Comparison of ENCODE assay signal across 24 cellular contexts in genomic region chr5:16486679-16487078, GRCh38. TPM values are rescaled to one million over a fixed set of nuclear protein-coding genes. Genes with fewer than 3 reads are reported as not detected.
DNase-seq lines count a peak whose midpoint lies in the region; ATAC-seq and TF ChIP-seq lines count a peak whose summit lies in the region.
"Had no signal": no experiment of that assay in that cellular context is flagged by ENCODE, and none has a peak within 500 bp of the region (broad histone marks: within the 10 kb centered on the region; RNA-seq: fewer than 3 reads in every experiment).

No MANE protein-coding gene starts in this region.

- H3K4me3 ChIP-seq in colonic mucosa, result no peak overlapping the region
- no peak overlapping the region for H3K4me3 ChIP-seq in right lobe of liver
- H3K4me3 ChIP-seq in upper lobe of right lung, result no peak overlapping the region
- H3K4me3 ChIP-seq: K562, skin epidermis, thoracic aorta had no signal

- no peaks in the 10 kb centered on the region for H3K27me3 Mint-ChIP-seq in activated naive CD8-positive, alpha-beta T cell
- H3K27me3 Mint-ChIP-seq in activated naive CD8-positive, alpha-beta T cell treated with anti-CD3 and anti-CD28 coated beads for 36 hours, result no peaks in the 10 kb centered on the region
- H3K27me3 Mint-ChIP-seq: CD4-positive, alpha-beta memory T cell; stimulated activated naive CD8-positive, alpha-beta T cell treated with anti-CD3 and anti-CD28 coated beads, Interleukin-15, Interleukin-2, amounts not matched to agents 100 ng/mL and 50 ng/mL, for 24 hours had no signal

- no peak for TF ChIP-seq CTCF in colonic mucosa (IDR thresholded peaks at IDR 0.05)
- no peak for TF ChIP-seq CTCF in right lobe of liver (IDR thresholded peaks at IDR 0.05)
- no peak for TF ChIP-seq CTCF in upper lobe of right lung (IDR thresholded peaks at IDR 0.05)

- no peak for TF ChIP-seq POLR2A in right lobe of liver (IDR thresholded peaks at IDR 0.05)

- DNase-seq in activated naive CD8-positive, alpha-beta T cell treated with anti-CD3 and anti-CD28 coated beads for 36 hours, result no peak
- DNase-seq in colonic mucosa (no peak), right lobe of liver (no peak), upper lobe of right lung (no peak), NCI-H128 (lab: John Stamatoyannopoulos, UW; ENCODE audit: unreplicated experiment) (no peak)
- DNase-seq: activated gamma-delta T cell; activated T-cell treated with anti-CD3 and anti-CD28 coated beads, Interleukin-2, amount 50 U/mL, for 1 hour; CD4-positive, alpha-beta memory T cell; DMS 273 treated with DMSO at 0.1 percent for 48 hours; glutamatergic neuron; H7; NCI-H1105; NCI-H2029 treated with DMSO at 0.1 percent for 48 hours; NCI-H345; NCI-H748 treated with DMSO at 0.1 percent for 48 hours had no signal

- H3K4me1 Mint-ChIP-seq in activated naive CD8-positive, alpha-beta T cell (ENCODE audit: low read depth), result peaks cover 37% of the 10 kb centered on the region
- H3K4me1 Mint-ChIP-seq in activated naive CD8-positive, alpha-beta T cell treated with anti-CD3 and anti-CD28 coated beads for 36 hours, result peaks cover 27% of the 10 kb centered on the region

- H3K27ac Mint-ChIP-seq in activated naive CD8-positive, alpha-beta T cell, result peak overlapping the region; percentile 4
- H3K27ac Mint-ChIP-seq in activated naive CD8-positive, alpha-beta T cell treated with anti-CD3 and anti-CD28 coated beads for 36 hours, result no peak overlapping the region
- H3K27ac Mint-ChIP-seq: natural killer cell treated with Interleukin-12 subunit alpha and Interleukin-12 subunit beta and Interleukin-15 and Interleukin-18, amount 100 ng/mL, for 72 hours; stimulated activated naive CD8-positive, alpha-beta T cell treated with anti-CD3 and anti-CD28 coated beads, Interleukin-15, Interleukin-2, amounts not matched to agents 100 ng/mL and 50 ng/mL, for 24 hours had no signal

- no peak overlapping the region for H3K9ac ChIP-seq in colonic mucosa (ENCODE audit: low read depth in 2 of 2, low read length in 2 of 2)

- H3K9me3 ChIP-seq in colonic mucosa (no peaks in the 10 kb centered on the region), right lobe of liver (no peaks in the 10 kb centered on the region), upper lobe of right lung (no peaks in the 10 kb centered on the region)
- H3K9me3 ChIP-seq: thoracic aorta had no signal

- no peak overlapping the region for H3K4me3 Mint-ChIP-seq in activated naive CD8-positive, alpha-beta T cell
- no peak overlapping the region for H3K4me3 Mint-ChIP-seq in activated naive CD8-positive, alpha-beta T cell treated with anti-CD3 and anti-CD28 coated beads for 36 hours
- H3K4me3 Mint-ChIP-seq: CD4-positive, alpha-beta memory T cell; natural killer cell treated with Interleukin-12 subunit alpha and Interleukin-12 subunit beta and Interleukin-15 and Interleukin-18, amount 100 ng/mL, for 72 hours; stimulated activated naive CD8-positive, alpha-beta T cell treated with anti-CD3 and anti-CD28 coated beads, Interleukin-15, Interleukin-2, amounts not matched to agents 100 ng/mL and 50 ng/mL, for 24 hours had no signal

- intact Hi-C loops in colonic mucosa (cut with DNase I), result no loop called here
- intact Hi-C loops in right lobe of liver (cut with DNase I), result no loop called here
- intact Hi-C loops in upper lobe of right lung (cut with DNase I), result loop anchor here (10.0 kb wide), 1 partner anchor 68 kb away; no protein-coding TSS in a partner anchor

- no peaks in the 10 kb centered on the region for H3K36me3 Mint-ChIP-seq in activated naive CD8-positive, alpha-beta T cell
- H3K36me3 Mint-ChIP-seq in activated naive CD8-positive, alpha-beta T cell treated with anti-CD3 and anti-CD28 coated beads for 36 hours, result peaks cover 2% of the 10 kb centered on the region
- H3K36me3 Mint-ChIP-seq: CD4-positive, alpha-beta memory T cell; natural killer cell treated with Interleukin-12 subunit alpha and Interleukin-12 subunit beta and Interleukin-15 and Interleukin-18, amount 100 ng/mL, for 72 hours had no signal

- no peaks in the 10 kb centered on the region for H3K9me3 Mint-ChIP-seq in activated naive CD8-positive, alpha-beta T cell (ENCODE audit: low read depth)
- no peaks in the 10 kb centered on the region for H3K9me3 Mint-ChIP-seq in activated naive CD8-positive, alpha-beta T cell treated with anti-CD3 and anti-CD28 coated beads for 36 hours
- H3K9me3 Mint-ChIP-seq: CD4-positive, alpha-beta memory T cell; natural killer cell treated with Interleukin-12 subunit alpha and Interleukin-12 subunit beta and Interleukin-15 and Interleukin-18, amount 100 ng/mL, for 72 hours; stimulated activated naive CD8-positive, alpha-beta T cell treated with anti-CD3 and anti-CD28 coated beads, Interleukin-15, Interleukin-2, amounts not matched to agents 100 ng/mL and 50 ng/mL, for 24 hours had no signal

- H3K27me3 ChIP-seq in colonic mucosa, result no peaks in the 10 kb centered on the region
- H3K27me3 ChIP-seq in right lobe of liver, result no peaks in the 10 kb centered on the region
- H3K27me3 ChIP-seq in upper lobe of right lung, result no peaks in the 10 kb centered on the region

- H3K27ac ChIP-seq in colonic mucosa (peak overlapping the region; percentile 60), right lobe of liver (peak overlapping the region; percentile 64 to 90 (median 86)), upper lobe of right lung (no peak overlapping the region)
- H3K27ac ChIP-seq: RWPE1, skin epidermis, thoracic aorta had no signal

- ATAC-seq in right lobe of liver, result peak; percentile 83 to 92 (median 87)
- ATAC-seq in upper lobe of right lung, result peak; percentile 64
- no peak for ATAC-seq in SK-N-SH treated with all-trans-retinoic acid at 6 μM for 48 hours
- no peak for ATAC-seq in HG03378 (IDR thresholded peaks at IDR 0.05; ENCODE audit: unreplicated experiment)
- ATAC-seq: K562; natural killer cell treated with Interleukin-12 subunit alpha and Interleukin-12 subunit beta and Interleukin-15 and Interleukin-18, amount 100 ng/mL, for 72 hours had no signal

- H3K36me3 ChIP-seq in colonic mucosa, result no peaks in the 10 kb centered on the region
- no peaks in the 10 kb centered on the region for H3K36me3 ChIP-seq in right lobe of liver
- H3K36me3 ChIP-seq in upper lobe of right lung, result no peaks in the 10 kb centered on the region
- H3K36me3 ChIP-seq: thoracic aorta had no signal

- WGBS in right lobe of liver (ENCODE audit: insufficient coverage, low coverage, low lambda C conversion rate, missing lambda C conversion rate), result 18% methylated on average over 4 of the region's 4 CpGs

- H3K4me1 ChIP-seq in colonic mucosa (no peaks in the 10 kb centered on the region), right lobe of liver (peaks cover 0 to 25% (median 7%) of the 10 kb centered on the region in 4 donors), upper lobe of right lung (no peaks in the 10 kb centered on the region)

TF ChIP-seq in SK-N-SH treated with all-trans-retinoic acid at 6 μM for 48 hours, 23 proteins besides CTCF, POLR2A, EP300 and RAD21 (continues in another document):
- TF ChIP-seq CSRNP3 (CRISPR knock-in tag; IDR thresholded peaks at IDR 0.05), result no peak
- TF ChIP-seq, protein P1, sequence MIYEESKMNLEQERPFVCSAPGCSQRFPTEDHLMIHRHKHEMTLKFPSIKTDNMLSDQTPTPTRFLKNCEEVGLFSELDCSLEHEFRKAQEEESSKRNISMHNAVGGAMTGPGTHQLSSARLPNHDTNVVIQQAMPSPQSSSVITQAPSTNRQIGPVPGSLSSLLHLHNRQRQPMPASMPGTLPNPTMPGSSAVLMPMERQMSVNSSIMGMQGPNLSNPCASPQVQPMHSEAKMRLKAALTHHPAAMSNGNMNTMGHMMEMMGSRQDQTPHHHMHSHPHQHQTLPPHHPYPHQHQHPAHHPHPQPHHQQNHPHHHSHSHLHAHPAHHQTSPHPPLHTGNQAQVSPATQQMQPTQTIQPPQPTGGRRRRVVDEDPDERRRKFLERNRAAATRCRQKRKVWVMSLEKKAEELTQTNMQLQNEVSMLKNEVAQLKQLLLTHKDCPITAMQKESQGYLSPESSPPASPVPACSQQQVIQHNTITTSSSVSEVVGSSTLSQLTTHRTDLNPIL (CRISPR knock-in tag; IDR thresholded peaks at IDR 0.05; ENCODE audit: low read depth), result no peak
- no peak for TF ChIP-seq OSR1 (CRISPR knock-in tag; IDR thresholded peaks at IDR 0.05)
- no peak for TF ChIP-seq TSHZ2 (CRISPR knock-in tag; IDR thresholded peaks at IDR 0.05)

RNA-seq across cellular contexts. Expression of gene ZNF622, which starts 21.1 kb away (rescaled TPM):
- total RNA-seq in activated naive CD8-positive, alpha-beta T cell treated with anti-CD3 and anti-CD28 coated beads for 36 hours, result 10 to 100 TPM; 47.5 to 48.2 TPM
- total RNA-seq in colonic mucosa (10 to 100 TPM; 53.0 to 56.3 TPM), right lobe of liver (10 to 100 TPM; 12.9 to 15.7 (median 14.9) TPM), upper lobe of right lung (28.0 TPM)

Comparison
In these comparisons a context has a peak if more than half of its experiments do, and no peak if none do; other contexts are left out.
1. ATAC-seq: peak in right lobe of liver (4 of 4) and upper lobe of right lung (single experiment); none in SK-N-SH treated with all-trans-retinoic acid at 6 μM for 48 hours (single experiment) and HG03378 (single experiment).